26 cellular contexts compared by ENCODE assay signal in the genomic region with DNA sequence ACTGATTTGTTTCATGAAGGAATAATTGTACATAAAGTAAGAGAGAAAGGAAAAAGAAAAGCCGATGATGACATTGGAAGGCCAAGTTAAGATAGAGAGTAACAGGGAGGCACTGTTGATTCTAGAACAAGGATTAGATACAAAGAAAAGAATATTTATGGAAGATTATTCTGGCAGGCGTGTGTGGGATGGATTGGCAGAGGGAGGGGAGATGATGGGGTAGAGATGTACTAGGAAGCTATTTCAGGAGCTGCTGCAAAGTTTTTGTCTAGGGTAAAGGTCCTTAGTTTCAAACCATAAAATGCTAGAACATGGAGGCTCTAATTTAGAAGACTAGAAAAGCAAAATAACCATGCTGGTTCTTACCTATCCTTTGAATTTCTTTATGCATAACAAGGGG.
"Had no signal": no experiment of that assay in that cellular context is flagged by ENCODE, and none has a peak within 500 bp of the region (broad histone marks: within the 10 kb centered on the region; RNA-seq: fewer than 3 reads in every experiment).

No MANE protein-coding gene starts in this region.

- DNase-seq: stimulated activated CD4-positive, alpha-beta T cell treated with anti-CD3 and anti-CD28 coated beads, Interleukin-2, amount 100 ng/mL, for 48 hours; stimulated activated CD4-positive, alpha-beta T cell treated with anti-CD3 and anti-CD28 coated beads, Interleukin-4, amount 100 ng/mL, for 1 hour; stimulated activated CD4-positive, alpha-beta T cell treated with anti-CD3 and anti-CD28 coated beads, Interleukin-4, amount 100 ng/mL, for 24 hours; stimulated activated CD4-positive, alpha-beta T cell treated with anti-CD3 and anti-CD28 coated beads, Interleukin-4, amount 100 ng/mL, for 4 hours; stimulated activated CD8-positive, alpha-beta memory T cell treated with anti-CD3 and anti-CD28 coated beads, Interleukin-4, amount 100 ng/mL, for 48 hours; stimulated activated naive B cell treated with anti-CD40 and anti-IgM and Interleukin-4, amounts not matched to agents 10 μg/mL and 1 μg/mL and 100 μg/mL, for 72 hours; stimulated activated naive CD4-positive, alpha-beta T cell; stimulated activated naive CD4-positive, alpha-beta T cell treated with Interleukin-2 at 50 U/mL for 16 hours; stimulated activated naive CD8-positive, alpha-beta T cell treated with anti-CD3 and anti-CD28 coated beads, Interleukin-15, amount 100 ng/mL, for 72 hours; stimulated activated naive CD8-positive, alpha-beta T cell treated with anti-CD3 and anti-CD28 coated beads, Interleukin-15, Interleukin-2, amounts not matched to agents 100 U/mL and 50 U/mL, for 24 hours; stomach; substantia nigra; testis; thyroid gland; tibial artery; transverse colon; trophoblast cell; upper lobe of right lung; uterus had no signal

- H3K4me3 ChIP-seq: stomach, suprapubic skin, testis, thoracic aorta, thyroid gland, tibial artery, tibial nerve, transverse colon, upper lobe of left lung, upper lobe of right lung, uterus, vagina had no signal

- H3K36me3 ChIP-seq: stomach, suprapubic skin, thoracic aorta, thyroid gland, tibial artery, tibial nerve, transverse colon, upper lobe of left lung, upper lobe of right lung, uterus, vagina had no signal

- H3K4me1 ChIP-seq: stomach, suprapubic skin, testis, thyroid gland, tibial artery, tibial nerve, transverse colon, upper lobe of left lung, upper lobe of right lung, uterus, vagina had no signal

- H3K27me3 ChIP-seq: stomach, suprapubic skin, testis, thyroid gland, tibial artery, tibial nerve, transverse colon, upper lobe of left lung, upper lobe of right lung, uterus, vagina had no signal

- H3K9me3 ChIP-seq: stomach, suprapubic skin, testis, thoracic aorta, thyroid gland, tibial artery, tibial nerve, transverse colon, upper lobe of left lung, upper lobe of right lung, uterus, vagina had no signal

- H3K27ac ChIP-seq: stomach, suprapubic skin, thoracic aorta, thyroid gland, tibial artery, tibial nerve, transverse colon, upper lobe of left lung, upper lobe of right lung, uterus, vagina had no signal

- ATAC-seq: stimulated activated effector memory CD8-positive, alpha-beta T cell treated with anti-CD3 and anti-CD28 coated beads, Interleukin-12 subunit alpha, Interleukin-12 subunit beta, amount 100 ng/mL, for 72 hours; stimulated activated memory B cell treated with anti-CD40 and anti-IgM and Interleukin-4, amounts not matched to agents 10 μg/mL and 1 μg/mL and 100 μg/mL, for 72 hours; stimulated activated naive B cell treated with anti-CD40 and anti-IgM and Interleukin-4, amounts not matched to agents 10 μg/mL and 1 μg/mL and 100 μg/mL, for 72 hours; stimulated activated naive CD8-positive, alpha-beta T cell treated with anti-CD3 and anti-CD28 coated beads, Interleukin-15, amount 100 ng/mL, for 72 hours; stimulated activated naive CD8-positive, alpha-beta T cell treated with anti-CD3 and anti-CD28 coated beads, Interleukin-15, Interleukin-2, amounts not matched to agents 100 U/mL and 50 U/mL, for 24 hours; upper lobe of right lung had no signal
